In genomic region chrX:66166671-66167070, GRCh38 we compare ENCODE assay signal across 21 cellular contexts. TPM values are rescaled to one million over a fixed set of nuclear protein-coding genes. Genes with fewer than 3 reads are reported as not detected.
DNase-seq lines count a peak whose midpoint lies in the region; ATAC-seq, FAIRE-seq and TF ChIP-seq lines count a peak whose summit lies in the region.
"Had no signal": no experiment of that assay in that cellular context is flagged by ENCODE, and none has a peak within 500 bp of the region (broad histone marks: within the 10 kb centered on the region; RNA-seq: fewer than 3 reads in every experiment).

No MANE protein-coding gene starts in this region.

- TF ChIP-seq EP300 in gastroesophageal sphincter (IDR thresholded peaks at IDR 0.05) (no peak), transverse colon (IDR thresholded peaks at IDR 0.05; ENCODE audit: low read depth) (no peak), stomach (IDR thresholded peaks at IDR 0.05) (no peak), suprapubic skin (IDR thresholded peaks at IDR 0.05) (no peak)

- H3K27ac ChIP-seq in astrocyte (ENCODE audit: low read depth, low read length) (no peak overlapping the region), gastroesophageal sphincter (peak overlapping the region in 3 of 4 donors; percentile 19 to 74 (median 47)), transverse colon (peak overlapping the region; percentile 72 to 82 (median 80)), stomach (no peak overlapping the region), suprapubic skin (no peak overlapping the region)
- H3K27ac ChIP-seq: A549 had no signal

- H3K79me2 ChIP-seq in astrocyte (ENCODE audit: insufficient read depth, low read length): peaks cover 7% of the 10 kb centered on the region

- H3K9me3 ChIP-seq in astrocyte (ENCODE audit: insufficient read depth, low read depth, low read length): no peaks in the 10 kb centered on the region
- H3K9me3 ChIP-seq in gastroesophageal sphincter: no peaks in the 10 kb centered on the region
- H3K9me3 ChIP-seq in transverse colon: no peaks in the 10 kb centered on the region
- H3K9me3 ChIP-seq in stomach: no peaks in the 10 kb centered on the region
- no peaks in the 10 kb centered on the region for H3K9me3 ChIP-seq in suprapubic skin
- H3K9me3 ChIP-seq: A549, Caco-2 had no signal

- H3K4me3 ChIP-seq in astrocyte (ENCODE audit: insufficient read depth, low read depth, low read length) (no peak overlapping the region), gastroesophageal sphincter (no peak overlapping the region), transverse colon (peak overlapping the region in 1 of 4 donors; percentile 56), stomach (no peak overlapping the region), suprapubic skin (no peak overlapping the region)
- H3K4me3 ChIP-seq: A549 had no signal

- TF ChIP-seq POLR2A in gastroesophageal sphincter (IDR thresholded peaks at IDR 0.05): no peak
- no peak for TF ChIP-seq POLR2A in transverse colon (IDR thresholded peaks at IDR 0.05)
- no peak for TF ChIP-seq POLR2A in stomach (IDR thresholded peaks at IDR 0.05)
- no peak for TF ChIP-seq POLR2A in suprapubic skin (IDR thresholded peaks at IDR 0.05)

- H3K36me3 Mint-ChIP-seq in astrocyte (ENCODE audit: low read depth, unreplicated experiment) (no peaks in the 10 kb centered on the region), nephron progenitor cell (ENCODE audit: low read depth) (peaks cover 14% of the 10 kb centered on the region)
- H3K36me3 Mint-ChIP-seq in activated CD4-positive, alpha-beta T cell treated with anti-CD3 and anti-CD28 coated beads, Interleukin-2, amount 10 ng/mL, durations not matched to agents 7 days and 5 days (ENCODE audit: low read depth): no peaks in the 10 kb centered on the region

- in situ Hi-C loops in transverse colon (cut with MboI; ENCODE audit: low pct_ligation_motif_present in 1 of 4, low pct_unique_long_range_greater_than_20kb in 1 of 4, low sequenced_read_pairs in 3 of 4): no loop called here

- no peaks in the 10 kb centered on the region for H4K20me1 ChIP-seq in astrocyte (ENCODE audit: insufficient read depth, low read length)

- H3K4me1 ChIP-seq in astrocyte (ENCODE audit: insufficient read depth, low read length) (no peaks in the 10 kb centered on the region), gastroesophageal sphincter (peaks cover 0 to 18% (median 0%) of the 10 kb centered on the region in 3 donors), transverse colon (peaks cover 0 to 19% (median 0%) of the 10 kb centered on the region in 4 donors), stomach (peaks cover 0 to 4% (median 0%) of the 10 kb centered on the region in 4 donors), suprapubic skin (no peaks in the 10 kb centered on the region)
- H3K4me1 ChIP-seq: A549 had no signal

- DNase-seq in astrocyte (ENCODE audit: low read depth) (no peak), nephron progenitor cell (no peak), transverse colon (no peak), stomach (no peak), suprapubic skin (ENCODE audit: low spot score in 2 of 2) (no peak)
- no peak for DNase-seq in activated CD4-positive, alpha-beta T cell treated with anti-CD3 and anti-CD28 coated beads, Interleukin-2, amount 10 ng/mL, durations not matched to agents 7 days and 5 days
- DNase-seq: Caco-2; CD4-positive, alpha-beta T cell; GDM1; GOT3; NCI-H1417; NCI-H187 treated with DMSO at 0.1 percent for 48 hours; NCI-H2227 treated with DMSO at 0.1 percent for 48 hours; NCI-H510A treated with DMSO at 0.1 percent for 48 hours; NCI-H82; OCI-M1; Right ventricle myocardium superior had no signal

- TF ChIP-seq CTCF in astrocyte (IDR thresholded peaks at IDR 0.05; ENCODE audit: insufficient read depth, low read depth, low read length) (no peak), gastroesophageal sphincter (IDR thresholded peaks at IDR 0.05) (no peak), nephron progenitor cell (IDR thresholded peaks at IDR 0.05) (no peak), transverse colon (IDR thresholded peaks at IDR 0.05) (no peak), stomach (IDR thresholded peaks at IDR 0.05) (no peak), suprapubic skin (IDR thresholded peaks at IDR 0.05) (no peak)

- peak overlapping the region; percentile 11 for H3K4me2 ChIP-seq in astrocyte (ENCODE audit: low read length)
- H3K4me2 ChIP-seq: A549 had no signal

- H3K9ac ChIP-seq in astrocyte (ENCODE audit: low read length): no peak overlapping the region

- H3K27me3 Mint-ChIP-seq in astrocyte (ENCODE audit: low read depth, unreplicated experiment) (no peaks in the 10 kb centered on the region), nephron progenitor cell (ENCODE audit: low read depth, poor library complexity) (peaks cover 7% of the 10 kb centered on the region)
- no peaks in the 10 kb centered on the region for H3K27me3 Mint-ChIP-seq in activated CD4-positive, alpha-beta T cell treated with anti-CD3 and anti-CD28 coated beads, Interleukin-2, amount 10 ng/mL, durations not matched to agents 7 days and 5 days
- H3K27me3 Mint-ChIP-seq: CD4-positive, alpha-beta T cell had no signal

- CTCF ChIA-PET in activated CD4-positive, alpha-beta T cell treated with anti-CD3 and anti-CD28 coated beads, Interleukin-2, amount 10 ng/mL, durations not matched to agents 7 days and 5 days (lab: Charles Lee): interaction anchor here (0.6 kb wide), 1 partner anchor 39 kb away, joined by 4 read pairs; no protein-coding TSS in a partner anchor

- no peak overlapping the region for H3K27ac Mint-ChIP-seq in astrocyte (ENCODE audit: unreplicated experiment)
- no peak overlapping the region for H3K27ac Mint-ChIP-seq in nephron progenitor cell
- no peak overlapping the region for H3K27ac Mint-ChIP-seq in activated CD4-positive, alpha-beta T cell treated with anti-CD3 and anti-CD28 coated beads, Interleukin-2, amount 10 ng/mL, durations not matched to agents 7 days and 5 days
- H3K27ac Mint-ChIP-seq: CD4-positive, alpha-beta T cell had no signal

- H3K4me3 Mint-ChIP-seq in astrocyte (ENCODE audit: unreplicated experiment) (peak overlapping the region; percentile 60), nephron progenitor cell (peak overlapping the region; percentile 66)
- H3K4me3 Mint-ChIP-seq in activated CD4-positive, alpha-beta T cell treated with anti-CD3 and anti-CD28 coated beads, Interleukin-2, amount 10 ng/mL, durations not matched to agents 7 days and 5 days: no peak overlapping the region
- H3K4me3 Mint-ChIP-seq: CD4-positive, alpha-beta T cell had no signal

- no peaks in the 10 kb centered on the region for H3K27me3 ChIP-seq in astrocyte (ENCODE audit: insufficient read depth, low read length)
- no peaks in the 10 kb centered on the region for H3K27me3 ChIP-seq in gastroesophageal sphincter
- no peaks in the 10 kb centered on the region for H3K27me3 ChIP-seq in transverse colon
- H3K27me3 ChIP-seq in stomach: no peaks in the 10 kb centered on the region
- H3K27me3 ChIP-seq in suprapubic skin: no peaks in the 10 kb centered on the region

- H3K4me1 Mint-ChIP-seq in astrocyte (ENCODE audit: low read depth, unreplicated experiment) (peaks cover 13% of the 10 kb centered on the region), nephron progenitor cell (peaks cover 14% of the 10 kb centered on the region)
- H3K4me1 Mint-ChIP-seq in activated CD4-positive, alpha-beta T cell treated with anti-CD3 and anti-CD28 coated beads, Interleukin-2, amount 10 ng/mL, durations not matched to agents 7 days and 5 days: no peaks in the 10 kb centered on the region

- H3K36me3 ChIP-seq in astrocyte (ENCODE audit: insufficient read depth, low read length): no peaks in the 10 kb centered on the region
- H3K36me3 ChIP-seq in gastroesophageal sphincter: no peaks in the 10 kb centered on the region
- H3K36me3 ChIP-seq in transverse colon: no peaks in the 10 kb centered on the region
- no peaks in the 10 kb centered on the region for H3K36me3 ChIP-seq in stomach
- H3K36me3 ChIP-seq in suprapubic skin: no peaks in the 10 kb centered on the region

- POLR2A ChIA-PET in activated CD4-positive, alpha-beta T cell treated with anti-CD3 and anti-CD28 coated beads, Interleukin-2, amount 10 ng/mL, durations not matched to agents 7 days and 5 days (lab: Charles Lee): no interaction called here

- ATAC-seq in gastroesophageal sphincter: no peak
- ATAC-seq: A549, HCT116 had no signal

- FAIRE-seq in astrocyte (lab: Jason Lieb, UNC): peak; percentile 91
- FAIRE-seq: A549 had no signal

- no peaks in the 10 kb centered on the region for H3K9me3 Mint-ChIP-seq in astrocyte (ENCODE audit: unreplicated experiment)
- H3K9me3 Mint-ChIP-seq in nephron progenitor cell: peaks cover 14% of the 10 kb centered on the region
- no peaks in the 10 kb centered on the region for H3K9me3 Mint-ChIP-seq in activated CD4-positive, alpha-beta T cell treated with anti-CD3 and anti-CD28 coated beads, Interleukin-2, amount 10 ng/mL, durations not matched to agents 7 days and 5 days
- H3K9me3 Mint-ChIP-seq: CD4-positive, alpha-beta T cell had no signal

- intact Hi-C loops in transverse colon (cut with DNase I; ENCODE audit: low total_unique reads): no loop called here
- intact Hi-C loops in stomach (cut with DNase I; ENCODE audit: low total_unique reads): no loop called here

- H2AFZ ChIP-seq in astrocyte (ENCODE audit: low read depth, low read length): no peak overlapping the region

RNA-seq across cellular contexts. Expression of gene HEPH, which starts 2.6 kb away (rescaled TPM):
- total RNA-seq in astrocyte: 58.8 and 83.9 TPM in 2 replicates
- total RNA-seq in gastroesophageal sphincter: 100 to 1,000 TPM in 1 of 4 donors, 10 to 100 TPM in 3; 60.5 to 110 (median 79.3) TPM
- 100 to 1,000 TPM; 114 to 205 (median 155) TPM for total RNA-seq in transverse colon
- 10 to 100 TPM; 11.4 to 94.7 (median 16.5) TPM for total RNA-seq in stomach
- 1 to 10 TPM in 2 of 3 donors, under 1 TPM in 1; 0.93 to 3.4 (median 3.2) TPM for polyA plus RNA-seq in stomach
- 1 to 10 TPM; 2.8 to 9.8 (median 8.8) TPM for total RNA-seq in suprapubic skin
- not detected for total RNA-seq in activated CD4-positive, alpha-beta T cell treated with anti-CD3 and anti-CD28 coated beads, Interleukin-2, amount 10 ng/mL, durations not matched to agents 7 days and 5 days
- total RNA-seq: CD4-positive, alpha-beta T cell; Daoy had no signal
- polyA plus RNA-seq: A549 had no signal

Comparison
In these comparisons a context has a peak if more than half of its experiments do, and no peak if none do; other contexts are left out.
1. H3K27ac ChIP-seq: peak in gastroesophageal sphincter (3 of 4) and transverse colon (4 of 4); none in astrocyte (single experiment), stomach (0 of 5) and suprapubic skin (single experiment).